Comparison of ENCODE assay signal across 1 cellular context in the genomic region with DNA sequence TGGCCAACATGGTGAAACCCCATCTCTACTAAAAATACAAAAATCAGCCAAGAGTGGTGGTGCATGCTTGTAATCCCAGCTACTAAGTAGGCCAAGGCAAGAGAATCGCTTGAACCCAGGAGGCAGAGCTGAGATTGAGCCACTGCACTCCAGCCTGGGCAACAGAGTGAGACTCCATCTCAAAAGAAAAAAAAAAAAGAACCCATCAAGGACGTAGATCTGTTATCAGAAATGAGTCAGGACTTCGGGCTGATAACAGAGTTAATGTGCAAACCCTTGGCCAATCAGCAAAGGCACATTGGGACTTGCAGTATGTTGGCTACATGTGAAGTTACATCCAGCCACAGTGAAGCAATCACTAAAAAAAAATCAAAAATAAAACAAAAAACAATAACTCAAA.
A peak's percentile ranks its signal among the peaks of the same experiment; 100 is the strongest.
TF ChIP-seq lines count a peak whose summit lies in the region.

No MANE protein-coding gene starts in this region.

TF ChIP-seq in HepG2, 621 proteins besides CTCF, POLR2A, EP300 and RAD21 (continued from another document and continues in another):
- TF ChIP-seq, protein P1, sequence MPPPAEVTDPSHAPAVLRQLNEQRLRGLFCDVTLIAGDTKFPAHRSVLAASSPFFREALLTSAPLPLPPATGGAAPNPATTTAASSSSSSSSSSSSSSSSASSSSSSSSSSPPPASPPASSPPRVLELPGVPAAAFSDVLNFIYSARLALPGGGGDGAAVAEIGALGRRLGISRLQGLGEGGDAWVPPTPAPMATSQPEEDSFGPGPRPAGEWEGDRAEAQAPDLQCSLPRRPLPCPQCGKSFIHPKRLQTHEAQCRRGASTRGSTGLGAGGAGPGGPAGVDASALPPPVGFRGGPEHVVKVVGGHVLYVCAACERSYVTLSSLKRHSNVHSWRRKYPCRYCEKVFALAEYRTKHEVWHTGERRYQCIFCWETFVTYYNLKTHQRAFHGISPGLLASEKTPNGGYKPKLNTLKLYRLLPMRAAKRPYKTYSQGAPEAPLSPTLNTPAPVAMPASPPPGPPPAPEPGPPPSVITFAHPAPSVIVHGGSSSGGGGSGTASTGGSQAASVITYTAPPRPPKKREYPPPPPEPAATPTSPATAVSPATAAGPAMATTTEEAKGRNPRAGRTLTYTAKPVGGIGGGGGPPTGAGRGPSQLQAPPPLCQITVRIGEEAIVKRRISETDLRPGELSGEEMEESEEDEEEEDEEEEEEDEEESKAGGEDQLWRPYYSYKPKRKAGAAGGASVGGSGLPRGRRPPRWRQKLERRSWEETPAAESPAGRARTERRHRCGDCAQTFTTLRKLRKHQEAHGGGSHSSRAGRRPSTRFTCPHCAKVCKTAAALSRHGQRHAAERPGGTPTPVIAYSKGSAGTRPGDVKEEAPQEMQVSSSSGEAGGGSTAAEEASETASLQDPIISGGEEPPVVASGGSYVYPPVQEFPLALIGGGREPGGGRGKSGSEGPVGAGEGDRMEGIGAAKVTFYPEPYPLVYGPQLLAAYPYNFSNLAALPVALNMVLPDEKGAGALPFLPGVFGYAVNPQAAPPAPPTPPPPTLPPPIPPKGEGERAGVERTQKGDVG (CRISPR knock-in tag; IDR thresholded peaks at IDR 0.05; ENCODE audit: borderline replicate concordance), result no peak
- TF ChIP-seq ZNF562 (CRISPR knock-in tag; IDR thresholded peaks at IDR 0.05; ENCODE audit: borderline replicate concordance) (no peak), ATF6 (CRISPR knock-in tag; conservative IDR thresholded peaks at IDR 0.05) (no peak), ZNF563 (CRISPR knock-in tag; IDR thresholded peaks at IDR 0.05) (no peak), CCAR2 (optimal IDR thresholded peaks at IDR 0.05; ENCODE audit: low read depth, low read length) (no peak), NFE2L1 (CRISPR knock-in tag; IDR thresholded peaks at IDR 0.05; ENCODE audit: borderline replicate concordance) (no peak), ZSCAN20 (CRISPR knock-in tag; IDR thresholded peaks at IDR 0.05; ENCODE audit: borderline replicate concordance) (no peak), HDAC6 (IDR thresholded peaks at IDR 0.05; ENCODE audit: low read depth, low read length) (no peak), ZNF224 (CRISPR knock-in tag; IDR thresholded peaks at IDR 0.05) (no peak), ZNF382 (CRISPR knock-in tag; IDR thresholded peaks at IDR 0.05; ENCODE audit: borderline replicate concordance) (no peak), NPAS2 (CRISPR knock-in tag; IDR thresholded peaks at IDR 0.05; ENCODE audit: borderline replicate concordance) (no peak), MIER3 (CRISPR knock-in tag; IDR thresholded peaks at IDR 0.05; ENCODE audit: borderline replicate concordance) (no peak), RBAK (CRISPR knock-in tag; IDR thresholded peaks at IDR 0.05) (no peak), MIER2 (CRISPR knock-in tag; IDR thresholded peaks at IDR 0.05) (no peak), NCOR1 (IDR thresholded peaks at IDR 0.05; ENCODE audit: borderline replicate concordance, low read length) (no peak), HOXA3 (CRISPR knock-in tag; IDR thresholded peaks at IDR 0.05) (no peak), MEIS2 (CRISPR knock-in tag; IDR thresholded peaks at IDR 0.05) (no peak), POGZ (CRISPR knock-in tag; IDR thresholded peaks at IDR 0.05) (peak; percentile 50; the same call in 1 of the 2 replicates), ZSCAN21 (CRISPR knock-in tag; IDR thresholded peaks at IDR 0.05; ENCODE audit: borderline replicate concordance) (no peak), JDP2 (CRISPR knock-in tag; IDR thresholded peaks at IDR 0.05; ENCODE audit: borderline replicate concordance) (no peak), ZFP62 (CRISPR knock-in tag; IDR thresholded peaks at IDR 0.05) (no peak), NRL (CRISPR knock-in tag; IDR thresholded peaks at IDR 0.05; ENCODE audit: borderline replicate concordance) (no peak), SALL1 (CRISPR knock-in tag; IDR thresholded peaks at IDR 0.05) (peak; percentile 53), ATF7-NPFF (CRISPR knock-in tag; IDR thresholded peaks at IDR 0.05; ENCODE audit: low read depth) (no peak), SRSF1 (optimal IDR thresholded peaks at IDR 0.05; ENCODE audit: low read depth, low read length) (no peak), ZHX1 (CRISPR knock-in tag; IDR thresholded peaks at IDR 0.05; ENCODE audit: low read depth) (no peak), FOXM1 (CRISPR knock-in tag; IDR thresholded peaks at IDR 0.05) (no peak), THAP8 (CRISPR knock-in tag; IDR thresholded peaks at IDR 0.05; ENCODE audit: borderline replicate concordance) (no peak), CREM (IDR thresholded peaks at IDR 0.05) (no peak), CREM (CRISPR knock-in tag; IDR thresholded peaks at IDR 0.05) (no peak), REST (IDR thresholded peaks at IDR 0.05; ENCODE audit: borderline replicate concordance in 1 of 2, low read depth in 1 of 2, low read length in 2 of 2) (no peak), POLR2AphosphoS5 (IDR thresholded peaks at IDR 0.05; ENCODE audit: low read depth, low read length) (no peak), NCOA1 (CRISPR knock-in tag; IDR thresholded peaks at IDR 0.05) (no peak), ZNF672 (CRISPR knock-in tag; IDR thresholded peaks at IDR 0.05) (no peak), FOXJ3 (CRISPR knock-in tag; IDR thresholded peaks at IDR 0.05; ENCODE audit: borderline replicate concordance) (no peak), ZNF354B (CRISPR knock-in tag; IDR thresholded peaks at IDR 0.05) (no peak), TBL1XR1 (IDR thresholded peaks at IDR 0.05; ENCODE audit: borderline replicate concordance, low read length, partially characterized antibody) (no peak), SSRP1 (CRISPR knock-in tag; IDR thresholded peaks at IDR 0.05) (no peak)
- TF ChIP-seq, protein P2, sequence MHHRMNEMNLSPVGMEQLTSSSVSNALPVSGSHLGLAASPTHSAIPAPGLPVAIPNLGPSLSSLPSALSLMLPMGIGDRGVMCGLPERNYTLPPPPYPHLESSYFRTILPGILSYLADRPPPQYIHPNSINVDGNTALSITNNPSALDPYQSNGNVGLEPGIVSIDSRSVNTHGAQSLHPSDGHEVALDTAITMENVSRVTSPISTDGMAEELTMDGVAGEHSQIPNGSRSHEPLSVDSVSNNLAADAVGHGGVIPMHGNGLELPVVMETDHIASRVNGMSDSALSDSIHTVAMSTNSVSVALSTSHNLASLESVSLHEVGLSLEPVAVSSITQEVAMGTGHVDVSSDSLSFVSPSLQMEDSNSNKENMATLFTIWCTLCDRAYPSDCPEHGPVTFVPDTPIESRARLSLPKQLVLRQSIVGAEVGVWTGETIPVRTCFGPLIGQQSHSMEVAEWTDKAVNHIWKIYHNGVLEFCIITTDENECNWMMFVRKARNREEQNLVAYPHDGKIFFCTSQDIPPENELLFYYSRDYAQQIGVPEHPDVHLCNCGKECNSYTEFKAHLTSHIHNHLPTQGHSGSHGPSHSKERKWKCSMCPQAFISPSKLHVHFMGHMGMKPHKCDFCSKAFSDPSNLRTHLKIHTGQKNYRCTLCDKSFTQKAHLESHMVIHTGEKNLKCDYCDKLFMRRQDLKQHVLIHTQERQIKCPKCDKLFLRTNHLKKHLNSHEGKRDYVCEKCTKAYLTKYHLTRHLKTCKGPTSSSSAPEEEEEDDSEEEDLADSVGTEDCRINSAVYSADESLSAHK (CRISPR knock-in tag; IDR thresholded peaks at IDR 0.05; ENCODE audit: borderline replicate concordance), result no peak
- TF ChIP-seq, protein P3, sequence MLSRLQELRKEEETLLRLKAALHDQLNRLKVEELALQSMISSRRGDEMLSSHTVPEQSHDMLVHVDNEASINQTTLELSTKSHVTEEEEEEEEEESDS (CRISPR knock-in tag; IDR thresholded peaks at IDR 0.05; ENCODE audit: borderline replicate concordance), result no peak
- TF ChIP-seq, protein P4, sequence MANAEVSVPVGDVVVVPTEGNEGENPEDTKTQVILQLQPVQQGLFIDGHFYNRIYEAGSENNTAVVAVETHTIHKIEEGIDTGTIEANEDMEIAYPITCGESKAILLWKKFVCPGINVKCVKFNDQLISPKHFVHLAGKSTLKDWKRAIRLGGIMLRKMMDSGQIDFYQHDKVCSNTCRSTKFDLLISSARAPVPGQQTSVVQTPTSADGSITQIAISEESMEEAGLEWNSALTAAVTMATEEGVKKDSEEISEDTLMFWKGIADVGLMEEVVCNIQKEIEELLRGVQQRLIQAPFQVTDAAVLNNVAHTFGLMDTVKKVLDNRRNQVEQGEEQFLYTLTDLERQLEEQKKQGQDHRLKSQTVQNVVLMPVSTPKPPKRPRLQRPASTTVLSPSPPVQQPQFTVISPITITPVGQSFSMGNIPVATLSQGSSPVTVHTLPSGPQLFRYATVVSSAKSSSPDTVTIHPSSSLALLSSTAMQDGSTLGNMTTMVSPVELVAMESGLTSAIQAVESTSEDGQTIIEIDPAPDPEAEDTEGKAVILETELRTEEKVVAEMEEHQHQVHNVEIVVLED (CRISPR knock-in tag; IDR thresholded peaks at IDR 0.05; ENCODE audit: borderline replicate concordance), result no peak
- TF ChIP-seq, protein P5, sequence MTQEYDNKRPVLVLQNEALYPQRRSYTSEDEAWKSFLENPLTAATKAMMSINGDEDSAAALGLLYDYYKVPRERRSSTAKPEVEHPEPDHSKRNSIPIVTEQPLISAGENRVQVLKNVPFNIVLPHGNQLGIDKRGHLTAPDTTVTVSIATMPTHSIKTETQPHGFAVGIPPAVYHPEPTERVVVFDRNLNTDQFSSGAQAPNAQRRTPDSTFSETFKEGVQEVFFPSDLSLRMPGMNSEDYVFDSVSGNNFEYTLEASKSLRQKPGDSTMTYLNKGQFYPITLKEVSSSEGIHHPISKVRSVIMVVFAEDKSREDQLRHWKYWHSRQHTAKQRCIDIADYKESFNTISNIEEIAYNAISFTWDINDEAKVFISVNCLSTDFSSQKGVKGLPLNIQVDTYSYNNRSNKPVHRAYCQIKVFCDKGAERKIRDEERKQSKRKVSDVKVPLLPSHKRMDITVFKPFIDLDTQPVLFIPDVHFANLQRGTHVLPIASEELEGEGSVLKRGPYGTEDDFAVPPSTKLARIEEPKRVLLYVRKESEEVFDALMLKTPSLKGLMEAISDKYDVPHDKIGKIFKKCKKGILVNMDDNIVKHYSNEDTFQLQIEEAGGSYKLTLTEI (CRISPR knock-in tag; conservative IDR thresholded peaks at IDR 0.05), result no peak
